Comparison of ENCODE assay signal across 8 cellular contexts in genomic region chr2:199861116-199861774, GRCh38. TPM values are rescaled to one million over a fixed set of nuclear protein-coding genes. Genes with fewer than 3 reads are reported as not detected.
DNase-seq lines count a peak whose midpoint lies in the region; FAIRE-seq and TF ChIP-seq lines count a peak whose summit lies in the region.

No MANE protein-coding gene starts in this region.

- H3K9ac ChIP-seq in neuronal stem cell (ENCODE audit: low read depth, low read length, poor library complexity): no peak overlapping the region

- peak overlapping the region; percentile 28 for H3K27ac ChIP-seq in neutrophil
- no peak overlapping the region for H3K27ac ChIP-seq in neuronal stem cell (replicated peaks; ENCODE audit: low read length)

- no peaks in the 10 kb centered on the region for H3K79me1 ChIP-seq in neuronal stem cell (ENCODE audit: low read depth, low read length)

- TF ChIP-seq CTCF in neutrophil (IDR thresholded peaks at IDR 0.05): no peak

- H3K27me3 ChIP-seq in neutrophil: no peaks in the 10 kb centered on the region
- peaks cover 0 to 27% (median 0%) of the 10 kb centered on the region in 3 experiments for H3K27me3 ChIP-seq in neuronal stem cell (ENCODE audit: control insufficient read depth in 3 of 3, insufficient read depth in 3 of 3, low read depth in 1 of 3, low read length in 3 of 3)

- H3K9me3 ChIP-seq in neutrophil (no peaks in the 10 kb centered on the region), neuronal stem cell (replicated peaks in 1 of 2; ENCODE audit: control insufficient read depth in 2 of 2, insufficient read depth in 1 of 2, low read depth in 1 of 2, low read length in 2 of 2) (no peaks in the 10 kb centered on the region)

- no peak overlapping the region for H2BK120ac ChIP-seq in neuronal stem cell (ENCODE audit: low read depth, low read length)

- no peak overlapping the region for H3K18ac ChIP-seq in neuronal stem cell (ENCODE audit: low read length)

- H2AFZ ChIP-seq in neuronal stem cell (ENCODE audit: low read length): no peak overlapping the region

- FAIRE-seq in colon (lab: Jason Lieb, UNC): peak; percentile 66

- no peak overlapping the region for H2BK12ac ChIP-seq in neuronal stem cell (ENCODE audit: low read length)

- no peak overlapping the region for H4K91ac ChIP-seq in neuronal stem cell (ENCODE audit: low read depth, low read length, poor library complexity)

- DNase-seq in NCI-H2171 treated with DMSO at 0.1 percent for 48 hours (lab: John Stamatoyannopoulos, UW) (peak; percentile 18), NCI-H2171 (lab: John Stamatoyannopoulos, UW) (no peak), NCI-H460 (ENCODE audit: extremely low read depth, low read depth) (peak; percentile 25), neuronal stem cell (ENCODE audit: low spot score) (no peak)
- no peak for DNase-seq in stimulated activated CD8-positive, alpha-beta memory T cell treated with anti-CD3 and anti-CD28 coated beads, Interleukin-4, amount 100 ng/mL, for 48 hours
- no peak for DNase-seq in activated CD4-positive, CD25-positive, alpha-beta regulatory T cell treated with anti-CD3 and anti-CD28 coated beads, Interleukin-2, amount 50 U/mL, for 72 hours

- no peak overlapping the region for H3K23ac ChIP-seq in neuronal stem cell (ENCODE audit: low read depth, low read length, poor library complexity)

- no peak overlapping the region for H3K14ac ChIP-seq in neuronal stem cell (ENCODE audit: low read length)

- no CpG with 5 or more reads among the region's 5 CpGs for WGBS in neuronal stem cell (ENCODE audit: extremely low coverage in 2 of 2, insufficient read length in 2 of 2, insufficient replicate concordance in 1 of 2), 2 donors

- no peak overlapping the region for H2BK15ac ChIP-seq in neuronal stem cell (ENCODE audit: low read length)

- no peak overlapping the region for H2BK5ac ChIP-seq in neuronal stem cell (ENCODE audit: low read length)

- no peak overlapping the region for H3K4me3 ChIP-seq in neutrophil (ENCODE audit: low read depth in 1 of 2, low read length in 1 of 2)
- no peak overlapping the region for H3K4me3 ChIP-seq in neuronal stem cell (ENCODE audit: low read length in 2 of 2)

- H2AK5ac ChIP-seq in neuronal stem cell (ENCODE audit: low read depth, low read length): no peak overlapping the region

- H3K4me1 ChIP-seq in neutrophil (ENCODE audit: control insufficient read depth in 1 of 2, insufficient read depth in 1 of 2, low read depth in 1 of 2, low read length in 1 of 2) (peaks cover 0 to 6% of the 10 kb centered on the region in 2 experiments), neuronal stem cell (ENCODE audit: control insufficient read depth in 2 of 2, insufficient read depth in 1 of 2, low read depth in 1 of 2, low read length in 2 of 2) (no peaks in the 10 kb centered on the region)

- H3K4me2 ChIP-seq in neuronal stem cell (ENCODE audit: insufficient read depth, low read length, poor library complexity, severe bottlenecking): no peak overlapping the region

- H4K8ac ChIP-seq in neuronal stem cell (ENCODE audit: low read depth, low read length): no peak overlapping the region

- no peak overlapping the region for H3K4ac ChIP-seq in neuronal stem cell (ENCODE audit: low read length)

- H3K36me3 ChIP-seq in neutrophil (no peaks in the 10 kb centered on the region), neuronal stem cell (replicated peaks in 1 of 2; ENCODE audit: control insufficient read depth in 2 of 2, insufficient read depth in 2 of 2, low read length in 2 of 2) (no peaks in the 10 kb centered on the region)

RNA-seq across cellular contexts. Expression of gene FTCDNL1, which starts 10.3 kb away (rescaled TPM):
- 1.5 and 2.1 TPM in 2 replicates for total RNA-seq in NCI-H460 (2014; rRNA removed; shearing (Covaris generic))
- not detected in 2 replicates for polyA plus RNA-seq in NCI-H460 (2014; cell fraction: nucleus; rRNA removed)
- 0.31 TPM for polyA plus RNA-seq in neuronal stem cell (2013, experiment 1 of 2)
- 0.35 TPM for polyA plus RNA-seq in neuronal stem cell (2013, experiment 2 of 2)

RNA-seq across cellular contexts. Expression of gene C2orf69, which starts 49.8 kb away (rescaled TPM):
- total RNA-seq in NCI-H460 (2014; rRNA removed; shearing (Covaris generic)): 18.3 and 20.2 TPM in 2 replicates
- polyA plus RNA-seq in NCI-H460 (2014; cell fraction: nucleus; rRNA removed): 8.3 and 18.6 TPM in 2 replicates
- 17.5 TPM for polyA plus RNA-seq in neuronal stem cell (2013, experiment 1 of 2)
- polyA plus RNA-seq in neuronal stem cell (2013, experiment 2 of 2): 18.0 TPM

Comparison
In these comparisons a context has a peak if more than half of its experiments do, and no peak if none do; other contexts are left out.
1. DNase-seq: peak in NCI-H2171 treated with DMSO at 0.1 percent for 48 hours (single experiment) and NCI-H460 (single experiment); none in NCI-H2171 (single experiment), neuronal stem cell (single experiment), stimulated activated CD8-positive, alpha-beta memory T cell treated with anti-CD3 and anti-CD28 coated beads, Interleukin-4, amount 100 ng/mL, for 48 hours (single experiment) and activated CD4-positive, CD25-positive, alpha-beta regulatory T cell treated with anti-CD3 and anti-CD28 coated beads, Interleukin-2, amount 50 U/mL, for 72 hours (single experiment).